ENCODE assay signal across 8 cellular contexts in the genomic region with DNA sequence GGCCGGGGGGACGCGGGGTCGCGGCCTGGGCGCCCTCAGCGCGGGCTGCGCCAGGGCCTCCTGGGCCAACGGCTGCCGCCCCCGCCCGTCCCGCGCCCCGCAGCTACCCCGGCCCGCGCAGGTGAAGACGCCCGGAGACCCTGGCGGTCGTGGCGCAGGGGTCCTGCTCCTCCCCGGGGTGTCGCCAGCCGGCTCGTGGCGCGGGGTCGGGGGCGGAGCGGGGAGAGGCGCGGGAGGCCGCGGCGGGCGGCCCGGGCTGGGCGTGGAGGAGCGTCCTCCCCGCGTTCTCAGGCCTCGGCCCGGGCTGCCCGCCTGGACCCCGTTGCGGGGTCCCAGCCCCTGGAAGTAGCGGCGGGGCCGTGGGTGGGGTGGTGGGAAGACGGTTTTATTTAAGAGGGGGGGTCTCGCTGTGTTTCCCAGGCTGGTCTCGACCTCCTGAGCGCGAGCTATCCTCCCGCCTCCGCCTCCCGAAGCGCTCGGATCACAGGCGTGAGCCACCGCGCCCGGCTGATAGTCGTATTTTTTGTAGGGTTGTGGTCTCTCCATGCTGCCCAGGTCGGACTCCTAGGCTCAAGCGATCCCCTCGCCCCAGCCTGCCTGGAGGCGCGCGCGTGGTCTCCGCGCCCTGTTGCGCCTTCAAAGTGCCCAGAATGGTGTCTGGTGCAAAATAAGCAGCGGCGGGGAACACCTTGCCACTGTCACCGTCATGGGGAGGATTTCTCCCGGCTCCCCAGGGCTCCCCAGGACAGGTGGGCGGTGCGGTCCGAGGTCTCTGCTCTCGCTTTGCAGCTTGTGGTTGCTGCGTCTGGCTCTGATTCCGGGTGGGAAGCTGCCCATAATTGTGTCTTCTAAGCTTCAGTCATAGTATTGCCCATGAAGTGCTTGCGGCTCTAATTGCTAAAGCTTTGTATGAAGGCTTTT. TPM values are rescaled to one million over a fixed set of nuclear protein-coding genes. Genes with fewer than 3 reads are reported as not detected.
DNase-seq lines count a peak whose midpoint lies in the region; ATAC-seq and TF ChIP-seq lines count a peak whose summit lies in the region.

No MANE protein-coding gene starts in this region.

- in situ Hi-C loops in GM13977 (cut with MboI; ENCODE audit: low pct_unique_long_range_greater_than_20kb, low sequenced_read_pairs, unreplicated experiment): no loop called here

- H3K36me3 ChIP-seq in sigmoid colon: no peaks in the 10 kb centered on the region

- H3K36me3 Mint-ChIP-seq in activated T-helper 2 cell treated with anti-CD3 and anti-CD28 coated beads, Interferon-gamma antibody, Interleukin-2, Interleukin-4, amounts not matched to agents 10 μg/mL and 5 μg/mL and 100 μg/mL, durations not matched to agents 14 hours and 24 hours and 36 hours (ENCODE audit: low read depth): peaks cover 27% of the 10 kb centered on the region

- TF ChIP-seq EP300 in sigmoid colon (IDR thresholded peaks at IDR 0.05): no peak

- peak; percentile 52 for DNase-seq in GM13977 (ENCODE audit: low spot score)
- peak; percentile 35 for DNase-seq in NCI-H2227 (lab: John Stamatoyannopoulos, UW; ENCODE audit: unreplicated experiment)
- peak; percentile 22 for DNase-seq in activated T-helper 2 cell treated with anti-CD3 and anti-CD28 coated beads, Interferon-gamma antibody, Interleukin-2, Interleukin-4, amounts not matched to agents 10 μg/mL and 5 μg/mL and 100 μg/mL, durations not matched to agents 14 hours and 24 hours and 36 hours (ENCODE audit: low spot score)
- DNase-seq in glomerular visceral epithelial cell (ENCODE audit: extremely low spot score): peak; percentile 40
- DNase-seq in sigmoid colon: peak; percentile 69
- DNase-seq in iPS-NIHi11 (ENCODE audit: low spot score): no peak
- no peak for DNase-seq in occipital lobe (lab: John Stamatoyannopoulos, UW)

- peak overlapping the region; percentile 71 to 94 (median 84) for H3K4me3 ChIP-seq in sigmoid colon

- peaks cover 0 to 77% (median 65%) of the 10 kb centered on the region in 4 donors for H3K4me1 ChIP-seq in sigmoid colon

- WGBS in sigmoid colon, 2 donors: 1% methylated on average over 88 of the region's 88 CpGs

- TF ChIP-seq POLR2A in sigmoid colon (IDR thresholded peaks at IDR 0.05): no peak

- no peaks in the 10 kb centered on the region for H3K27me3 ChIP-seq in sigmoid colon

- H3K4me3 Mint-ChIP-seq in activated T-helper 2 cell treated with anti-CD3 and anti-CD28 coated beads, Interferon-gamma antibody, Interleukin-2, Interleukin-4, amounts not matched to agents 10 μg/mL and 5 μg/mL and 100 μg/mL, durations not matched to agents 14 hours and 24 hours and 36 hours (ENCODE audit: low read depth): peak overlapping the region; percentile 95

- H3K27ac ChIP-seq in sigmoid colon: peak overlapping the region; percentile 84 to 99 (median 89)

- peak; percentile 17 for ATAC-seq in HG02642 (IDR thresholded peaks at IDR 0.05; ENCODE audit: poor library complexity, unreplicated experiment)

- peak overlapping the region; percentile 87 for H3K27ac Mint-ChIP-seq in activated T-helper 2 cell treated with anti-CD3 and anti-CD28 coated beads, Interferon-gamma antibody, Interleukin-2, Interleukin-4, amounts not matched to agents 10 μg/mL and 5 μg/mL and 100 μg/mL, durations not matched to agents 14 hours and 24 hours and 36 hours

- peaks cover 46% of the 10 kb centered on the region for H3K4me1 Mint-ChIP-seq in activated T-helper 2 cell treated with anti-CD3 and anti-CD28 coated beads, Interferon-gamma antibody, Interleukin-2, Interleukin-4, amounts not matched to agents 10 μg/mL and 5 μg/mL and 100 μg/mL, durations not matched to agents 14 hours and 24 hours and 36 hours (ENCODE audit: low read depth)

- TF ChIP-seq CTCF in GM13977 (IDR thresholded peaks at IDR 0.05; ENCODE audit: extremely low read depth, insufficient read depth, missing control alignments) (no peak), sigmoid colon (IDR thresholded peaks at IDR 0.05) (no peak)

- H3K9me3 Mint-ChIP-seq in activated T-helper 2 cell treated with anti-CD3 and anti-CD28 coated beads, Interferon-gamma antibody, Interleukin-2, Interleukin-4, amounts not matched to agents 10 μg/mL and 5 μg/mL and 100 μg/mL, durations not matched to agents 14 hours and 24 hours and 36 hours: no peaks in the 10 kb centered on the region

- no peaks in the 10 kb centered on the region for H3K9me3 ChIP-seq in sigmoid colon

- peaks cover 19% of the 10 kb centered on the region for H3K27me3 Mint-ChIP-seq in activated T-helper 2 cell treated with anti-CD3 and anti-CD28 coated beads, Interferon-gamma antibody, Interleukin-2, Interleukin-4, amounts not matched to agents 10 μg/mL and 5 μg/mL and 100 μg/mL, durations not matched to agents 14 hours and 24 hours and 36 hours (ENCODE audit: low read depth)

- intact Hi-C loops in activated T-helper 2 cell treated with anti-CD3 and anti-CD28 coated beads, Interferon-gamma antibody, Interleukin-2, Interleukin-4, amounts not matched to agents 10 μg/mL and 5 μg/mL and 100 μg/mL, durations not matched to agents 14 hours and 24 hours and 36 hours (cut with micrococcal nuclease): loop anchor here (2.0 to 10.0 kb wide), 4 partner anchors 14 to 202 kb away; partner anchors contain the start of genes DNAAF5, GET4 and PRKAR1B
- intact Hi-C loops in sigmoid colon (cut with DNase I): loop anchor here (10.0 kb wide), 1 partner anchor 138 kb away; the partner anchor contains the start of gene ADAP1

RNA-seq across cellular contexts. Expression of gene SUN1, which starts 15.3 kb away (rescaled TPM):
- 87.7 TPM in 2 replicates for total RNA-seq in activated T-helper 2 cell treated with anti-CD3 and anti-CD28 coated beads, Interferon-gamma antibody, Interleukin-2, Interleukin-4, amounts not matched to agents 10 μg/mL and 5 μg/mL and 100 μg/mL, durations not matched to agents 14 hours and 24 hours and 36 hours
- 100 to 1,000 TPM; 108 to 130 (median 119) TPM for total RNA-seq in sigmoid colon
- polyA plus RNA-seq in sigmoid colon: 10 to 100 TPM; 23.4 to 71.0 (median 30.1) TPM
- 154 TPM for total RNA-seq in occipital lobe

RNA-seq across cellular contexts. Expression of gene GET4, which starts 59.3 kb away (rescaled TPM):
- 32.2 and 35.9 TPM in 2 replicates for total RNA-seq in activated T-helper 2 cell treated with anti-CD3 and anti-CD28 coated beads, Interferon-gamma antibody, Interleukin-2, Interleukin-4, amounts not matched to agents 10 μg/mL and 5 μg/mL and 100 μg/mL, durations not matched to agents 14 hours and 24 hours and 36 hours
- total RNA-seq in sigmoid colon (10 to 100 TPM; 20.3 to 32.4 (median 25.4) TPM), occipital lobe (16.2 TPM)
- polyA plus RNA-seq in sigmoid colon: 10 to 100 TPM; 25.8 to 51.4 (median 31.2) TPM

Comparison
In these comparisons a context has a peak if more than half of its experiments do, and no peak if none do; other contexts are left out.
1. DNase-seq: peak in GM13977 (single experiment), NCI-H2227 (single experiment), activated T-helper 2 cell treated with anti-CD3 and anti-CD28 coated beads, Interferon-gamma antibody, Interleukin-2, Interleukin-4, amounts not matched to agents 10 μg/mL and 5 μg/mL and 100 μg/mL, durations not matched to agents 14 hours and 24 hours and 36 hours (single experiment), glomerular visceral epithelial cell (single experiment) and sigmoid colon (single experiment); none in iPS-NIHi11 (single experiment) and occipital lobe (single experiment).